In the genomic region with DNA sequence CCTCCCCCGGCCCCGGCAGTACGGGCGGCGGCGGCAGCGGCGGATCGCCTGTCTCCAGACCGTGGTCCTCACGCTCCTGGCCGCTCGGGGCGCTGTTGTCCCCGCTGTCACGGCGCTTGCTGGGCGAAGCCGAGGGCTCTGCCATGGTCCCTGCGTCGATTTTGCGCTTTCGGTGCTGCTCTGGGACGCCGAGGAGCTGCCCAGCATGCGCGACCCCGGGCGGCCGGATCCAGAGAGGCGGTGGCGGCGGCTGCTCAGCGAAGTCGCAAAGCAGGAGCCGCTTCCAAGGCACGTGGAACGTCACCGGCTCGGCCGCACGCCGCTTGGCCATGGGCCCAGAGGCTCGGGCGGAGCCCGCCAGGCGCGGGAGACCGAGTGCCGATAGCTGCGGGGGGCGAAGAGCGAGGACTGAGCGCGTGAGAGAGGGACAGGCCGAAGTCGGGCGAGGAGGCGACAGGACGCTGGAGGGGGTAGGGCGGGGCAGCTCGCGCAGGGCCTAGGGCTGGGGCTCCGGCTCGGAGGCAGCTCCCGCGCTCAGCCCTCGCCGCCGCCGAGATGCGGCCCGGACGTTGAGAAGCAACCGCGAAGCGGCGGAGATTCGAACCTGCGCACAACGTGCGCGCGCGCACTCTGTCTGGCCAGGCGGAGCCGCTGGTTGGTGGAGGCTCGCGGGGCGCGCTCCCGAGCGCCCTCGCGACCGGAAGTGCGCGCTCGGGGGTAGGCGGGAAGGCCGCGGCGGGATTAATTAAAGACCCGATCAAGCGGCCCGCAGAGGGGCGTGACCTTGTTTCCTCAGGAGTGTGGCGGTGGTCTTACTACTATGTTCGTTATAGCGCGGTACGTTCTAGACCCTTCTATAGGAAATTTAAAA, we compare ENCODE assay signal across 8 cellular contexts. TPM values are rescaled to one million over a fixed set of nuclear protein-coding genes. Genes with fewer than 3 reads are reported as not detected.
A peak's percentile ranks its signal among the peaks of the same experiment; 100 is the strongest.
DNase-seq lines count a peak whose midpoint lies in the region; ATAC-seq and TF ChIP-seq lines count a peak whose summit lies in the region.

A gene with protein sequence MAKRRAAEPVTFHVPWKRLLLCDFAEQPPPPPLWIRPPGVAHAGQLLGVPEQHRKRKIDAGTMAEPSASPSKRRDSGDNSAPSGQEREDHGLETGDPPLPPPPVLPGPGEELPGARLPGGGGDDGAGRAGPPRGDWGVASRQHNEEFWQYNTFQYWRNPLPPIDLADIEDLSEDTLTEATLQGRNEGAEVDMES (minus strand): TSS at position 632 of the 871 bp plus-strand sequence. CDS start 301 bp downstream, at position 331.

- under 1% methylated on average over 112 of the region's 112 CpGs for WGBS in thymus

- CTCF ChIA-PET in activated naive CD4-positive, alpha-beta T cell treated with anti-CD3 and anti-CD28 coated beads, Interleukin-2, amount 10 ng/mL, durations not matched to agents 7 days and 5 days (lab: Charles Lee): interaction anchor here (0.5 to 3.0 kb wide), 17 partner anchors 9 to 179 kb away, joined by 3 to 13 read pairs (median 4); a partner anchor contains a TSS

- peak within 1 kb of the TSS; percentile 97 for H3K27ac Mint-ChIP-seq in activated naive CD4-positive, alpha-beta T cell treated with anti-CD3 and anti-CD28 coated beads, Interleukin-2, amount 10 ng/mL, durations not matched to agents 7 days and 5 days
- peak within 1 kb of the TSS; percentile 94 for H3K27ac Mint-ChIP-seq in osteocyte (ENCODE audit: unreplicated experiment)

- H3K4me1 ChIP-seq in thymus (ENCODE audit: control insufficient read depth, insufficient read depth, low read length): no peaks in the 10 kb centered on the region

- H3K36me3 ChIP-seq in SK-N-MC (ENCODE audit: insufficient read depth, low read length) (no peaks in the 10 kb centered on the region), thymus (ENCODE audit: control insufficient read depth, insufficient read depth) (no peaks in the 10 kb centered on the region)

- no peaks in the 10 kb centered on the region for H3K27me3 Mint-ChIP-seq in activated naive CD4-positive, alpha-beta T cell treated with anti-CD3 and anti-CD28 coated beads, Interleukin-2, amount 10 ng/mL, durations not matched to agents 7 days and 5 days
- no peaks in the 10 kb centered on the region for H3K27me3 Mint-ChIP-seq in osteocyte (ENCODE audit: unreplicated experiment)

- H3K9me3 Mint-ChIP-seq in activated naive CD4-positive, alpha-beta T cell treated with anti-CD3 and anti-CD28 coated beads, Interleukin-2, amount 10 ng/mL, durations not matched to agents 7 days and 5 days: no peaks in the 10 kb centered on the region
- H3K9me3 Mint-ChIP-seq in osteocyte (ENCODE audit: unreplicated experiment): no peaks in the 10 kb centered on the region

- H3K9ac ChIP-seq in SK-N-MC (ENCODE audit: insufficient read length): peak within 1 kb of the TSS; percentile 98

- peak; percentile 87 for TF ChIP-seq CTCF in GM12864 (IDR thresholded peaks at IDR 0.05; ENCODE audit: low read depth, low read length, missing control alignments)
- peak; percentile 92 for TF ChIP-seq CTCF in osteocyte (IDR thresholded peaks at IDR 0.05)

- peak; percentile 94 for ATAC-seq in HG02610 (IDR thresholded peaks at IDR 0.05; ENCODE audit: unreplicated experiment)

- H3K36me3 Mint-ChIP-seq in activated naive CD4-positive, alpha-beta T cell treated with anti-CD3 and anti-CD28 coated beads, Interleukin-2, amount 10 ng/mL, durations not matched to agents 7 days and 5 days: peaks cover 18% of the 10 kb centered on the region
- no peaks in the 10 kb centered on the region for H3K36me3 Mint-ChIP-seq in osteocyte (ENCODE audit: unreplicated experiment)

- H3K9me3 ChIP-seq in SK-N-MC (ENCODE audit: low read depth, low read length) (no peaks in the 10 kb centered on the region), thymus (ENCODE audit: control insufficient read depth) (no peaks in the 10 kb centered on the region)

- no peaks in the 10 kb centered on the region for H3K27me3 ChIP-seq in thymus (ENCODE audit: control insufficient read depth, insufficient read depth)

- DNase-seq in GM12864 (ENCODE audit: low read depth) (peak; percentile 69), NCI-H1048 (lab: John Stamatoyannopoulos, UW) (peak; percentile 56), SK-N-MC (ENCODE audit: low read depth, low spot score) (no peak), glomerular visceral epithelial cell (ENCODE audit: extremely low spot score) (peak; percentile 86), osteocyte (ENCODE audit: extremely low spot score, unreplicated experiment) (peak; percentile 97)
- DNase-seq in activated naive CD4-positive, alpha-beta T cell treated with anti-CD3 and anti-CD28 coated beads, Interleukin-2, amount 10 ng/mL, durations not matched to agents 7 days and 5 days: peak; percentile 94

- H3K4me3 ChIP-seq in GM12864 (ENCODE audit: low read depth, low read length) (peak within 1 kb of the TSS; percentile 73), SK-N-MC (peak within 1 kb of the TSS; percentile 97), thymus (ENCODE audit: low read length) (peak within 1 kb of the TSS; percentile 94)

- H3K4me3 Mint-ChIP-seq in activated naive CD4-positive, alpha-beta T cell treated with anti-CD3 and anti-CD28 coated beads, Interleukin-2, amount 10 ng/mL, durations not matched to agents 7 days and 5 days: peak within 1 kb of the TSS; percentile 98
- peak within 1 kb of the TSS; percentile 92 for H3K4me3 Mint-ChIP-seq in osteocyte (ENCODE audit: unreplicated experiment)

- peak within 1 kb of the TSS; percentile 95 for H3K27ac ChIP-seq in SK-N-MC
- peak within 1 kb of the TSS; percentile 87 for H3K27ac ChIP-seq in thymus (ENCODE audit: low read depth)

- H3K4me1 Mint-ChIP-seq in activated naive CD4-positive, alpha-beta T cell treated with anti-CD3 and anti-CD28 coated beads, Interleukin-2, amount 10 ng/mL, durations not matched to agents 7 days and 5 days: peaks cover 43% of the 10 kb centered on the region
- peaks cover 12% of the 10 kb centered on the region for H3K4me1 Mint-ChIP-seq in osteocyte (ENCODE audit: unreplicated experiment)

RNA-seq across cellular contexts. Expression of the gene that starts here (rescaled TPM):
- total RNA-seq in osteocyte: 5.5 and 5.9 TPM in 2 replicates
- 5.5 TPM for polyA plus RNA-seq in thymus
